ENCODE assay signal across 4 cellular contexts in the genomic region with DNA sequence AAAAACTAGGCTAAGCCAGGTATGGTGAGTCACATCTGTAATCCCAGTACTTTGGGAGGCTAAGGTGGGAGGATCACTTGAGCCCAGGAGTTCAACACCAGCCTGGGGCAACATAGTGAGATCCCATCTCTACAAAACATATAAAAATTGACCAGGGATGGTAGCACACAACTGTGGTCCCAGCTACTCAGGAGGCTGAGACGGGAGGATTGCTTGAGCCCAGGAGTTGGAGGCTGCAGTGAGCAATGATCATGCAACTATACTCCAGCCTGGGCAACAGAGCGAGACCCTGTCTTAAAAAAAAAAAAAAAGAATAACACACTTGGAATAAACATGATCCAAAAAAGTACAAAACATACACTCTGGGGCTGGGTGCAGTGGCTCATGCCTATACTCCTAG. TPM values are rescaled to one million over a fixed set of nuclear protein-coding genes. Genes with fewer than 3 reads are reported as not detected.
"Had no signal": no experiment of that assay in that cellular context is flagged by ENCODE, and none has a peak within 500 bp of the region (broad histone marks: within the 10 kb centered on the region; RNA-seq: fewer than 3 reads in every experiment).

No MANE protein-coding gene starts in this region.

RNA-seq across cellular contexts. Expression of a gene that starts 28.9 kb away (rescaled TPM):
- total RNA-seq: GM23248, H4, H7, HT-29 had no signal

RNA-seq across cellular contexts. Expression of a gene that starts 56.7 kb away (rescaled TPM):
- total RNA-seq: GM23248, H4, H7, HT-29 had no signal
